ENCODE assay signal across 1 cellular context in genomic region chr13:34512811-34513210, GRCh38.
TF ChIP-seq lines count a peak whose summit lies in the region.

No MANE protein-coding gene starts in this region.

TF ChIP-seq in GM23338, 12 proteins besides CTCF, POLR2A, EP300 and RAD21 (continued from another document):
- TF ChIP-seq, protein P1, sequence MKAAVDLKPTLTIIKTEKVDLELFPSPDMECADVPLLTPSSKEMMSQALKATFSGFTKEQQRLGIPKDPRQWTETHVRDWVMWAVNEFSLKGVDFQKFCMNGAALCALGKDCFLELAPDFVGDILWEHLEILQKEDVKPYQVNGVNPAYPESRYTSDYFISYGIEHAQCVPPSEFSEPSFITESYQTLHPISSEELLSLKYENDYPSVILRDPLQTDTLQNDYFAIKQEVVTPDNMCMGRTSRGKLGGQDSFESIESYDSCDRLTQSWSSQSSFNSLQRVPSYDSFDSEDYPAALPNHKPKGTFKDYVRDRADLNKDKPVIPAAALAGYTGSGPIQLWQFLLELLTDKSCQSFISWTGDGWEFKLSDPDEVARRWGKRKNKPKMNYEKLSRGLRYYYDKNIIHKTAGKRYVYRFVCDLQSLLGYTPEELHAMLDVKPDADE (IDR thresholded peaks at IDR 0.05): no peak
- TF ChIP-seq CREB1 (CRISPR knock-in tag; IDR thresholded peaks at IDR 0.05; ENCODE audit: low read depth): no peak
